ENCODE assay signal across 21 cellular contexts in the genomic region with DNA sequence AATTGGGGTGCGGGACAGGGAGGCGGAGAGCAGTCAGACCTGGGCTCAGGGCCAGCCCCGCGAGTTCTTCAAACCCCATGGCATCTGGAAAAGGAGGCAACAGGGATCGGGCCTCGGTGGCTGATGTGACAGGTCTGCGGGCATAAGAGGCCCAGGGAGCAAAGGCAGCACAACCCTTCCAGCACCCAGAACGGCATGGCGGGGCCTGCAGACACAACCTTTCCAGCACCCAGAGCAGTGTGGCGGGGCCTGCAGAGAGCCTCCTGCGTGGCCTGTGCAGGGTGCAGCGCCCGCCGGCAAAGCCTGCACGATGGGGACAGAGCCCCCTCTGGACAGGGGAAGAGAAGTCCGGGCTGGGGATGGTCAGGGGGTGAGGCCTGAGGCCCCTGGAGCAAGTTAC.
"Had no signal": no experiment of that assay in that cellular context is flagged by ENCODE, and none has a peak within 500 bp of the region (broad histone marks: within the 10 kb centered on the region; RNA-seq: fewer than 3 reads in every experiment).

No MANE protein-coding gene starts in this region.

- ATAC-seq: activated CD8-positive, alpha-beta T cell treated with anti-CD3 and anti-CD28 coated beads, Interleukin-2, amount 10 ng/mL, durations not matched to agents 7 days and 5 days; gastroesophageal sphincter; heart left ventricle; left ventricle myocardium superior had no signal

- H3K36me3 ChIP-seq: heart left ventricle, thoracic aorta, vagina had no signal

- H3K4me1 Mint-ChIP-seq: activated naive CD4-positive, alpha-beta T cell treated with anti-CD3 and anti-CD28 coated beads, Interleukin-2, amount 50 U/mL, for 24 hours had no signal

- H3K27ac Mint-ChIP-seq: activated CD8-positive, alpha-beta T cell treated with anti-CD3 and anti-CD28 coated beads, Interleukin-2, amount 10 ng/mL, durations not matched to agents 7 days and 5 days; activated naive CD4-positive, alpha-beta T cell treated with anti-CD3 and anti-CD28 coated beads, Interleukin-2, amount 50 U/mL, for 24 hours; mesothelial cell of epicardium; progenitor cell of endocrine pancreas; type B pancreatic cell had no signal

- H3K4me1 ChIP-seq: gastroesophageal sphincter, heart left ventricle, vagina had no signal

- H3K27me3 Mint-ChIP-seq: activated naive CD4-positive, alpha-beta T cell treated with anti-CD3 and anti-CD28 coated beads, Interleukin-2, amount 50 U/mL, for 24 hours; progenitor cell of endocrine pancreas; type B pancreatic cell had no signal

- H3K4me3 ChIP-seq: gastroesophageal sphincter, heart left ventricle, spleen, thoracic aorta, vagina had no signal

- H3K27me3 ChIP-seq: gastroesophageal sphincter, heart left ventricle, spleen, vagina had no signal

- H3K9me3 ChIP-seq: gastroesophageal sphincter, heart left ventricle, spleen, thoracic aorta, vagina had no signal

- H3K4me3 Mint-ChIP-seq: activated CD8-positive, alpha-beta T cell treated with anti-CD3 and anti-CD28 coated beads, Interleukin-2, amount 10 ng/mL, durations not matched to agents 7 days and 5 days; activated naive CD4-positive, alpha-beta T cell treated with anti-CD3 and anti-CD28 coated beads, Interleukin-2, amount 50 U/mL, for 24 hours; brain; mesothelial cell of epicardium; type B pancreatic cell had no signal

- H3K36me3 Mint-ChIP-seq: brain, mesothelial cell of epicardium, type B pancreatic cell had no signal

- H3K27ac ChIP-seq: epithelial cell of prostate, gastroesophageal sphincter, heart left ventricle, spleen, thoracic aorta, vagina had no signal

- DNase-seq: activated CD4-positive, alpha-beta T cell treated with anti-CD3 and anti-CD28 coated beads for 1 hour; activated CD4-positive, alpha-beta T cell treated with anti-CD3 and anti-CD28 coated beads, Interleukin-2, amount 50 U/mL, for 1 hour; activated CD8-positive, alpha-beta T cell treated with anti-CD3 and anti-CD28 coated beads, Interleukin-2, amount 10 ng/mL, durations not matched to agents 7 days and 5 days; activated gamma-delta T cell treated with Interleukin-2 at 50 U/mL for 16 hours; aorta; heart left ventricle; left ventricle myocardium superior; mammary epithelial cell; retina; spleen; stimulated activated CD4-positive, alpha-beta T cell treated with anti-CD3 and anti-CD28 coated beads, Interleukin-4, amount 100 ng/mL, for 1 hour; stimulated activated naive CD4-positive, alpha-beta T cell treated with Interleukin-2 at 50 U/mL for 16 hours had no signal
